In genomic region chr13:34421849-34422475, GRCh38 we compare ENCODE assay signal across 21 cellular contexts.
"Had no signal": no experiment of that assay in that cellular context is flagged by ENCODE, and none has a peak within 500 bp of the region (broad histone marks: within the 10 kb centered on the region; RNA-seq: fewer than 3 reads in every experiment).

No MANE protein-coding gene starts in this region.

- H3K9me3 ChIP-seq: adrenal gland, ascending aorta, heart right ventricle, mucosa of descending colon, right lobe of liver, upper lobe of left lung, vagina had no signal

- H3K4me3 ChIP-seq: adrenal gland, ascending aorta, heart right ventricle, left lung, lung, mucosa of descending colon, right lobe of liver, upper lobe of left lung, vagina had no signal

- H3K36me3 ChIP-seq: adrenal gland, ascending aorta, heart right ventricle, left lung, right lobe of liver, upper lobe of left lung, vagina had no signal

- H3K27ac ChIP-seq: adrenal gland, ascending aorta, heart right ventricle, left lung, right lobe of liver, upper lobe of left lung, vagina had no signal

- FAIRE-seq: endothelial cell of umbilical vein had no signal

- DNase-seq: activated CD4-positive, alpha-beta T cell treated with anti-CD3 and anti-CD28 coated beads for 4 hours; activated CD4-positive, alpha-beta T cell treated with anti-CD3 and anti-CD28 coated beads, Interleukin-2, amount 50 U/mL, for 48 hours; activated CD4-positive, CD25-positive, alpha-beta regulatory T cell; activated CD8-positive, alpha-beta memory T cell treated with anti-CD3 and anti-CD28 coated beads for 24 hours; activated effector memory CD4-positive, alpha-beta T cell treated with anti-CD3 and anti-CD28 coated beads, Interleukin-2, amount 50 U/mL, for 16 hours; activated naive CD4-positive, alpha-beta T cell treated with anti-CD3 and anti-CD28 coated beads for 36 hours; activated naive CD8-positive, alpha-beta T cell treated with anti-CD3 and anti-CD28 coated beads for 36 hours; adrenal gland; caudate nucleus; cortex of kidney; heart right ventricle; left lung; mucosa of descending colon; right lobe of liver; stimulated activated CD4-positive, alpha-beta T cell treated with anti-CD3 and anti-CD28 coated beads, Interleukin-2, amount 100 ng/mL, for 48 hours; T-helper 1 cell; upper lobe of left lung had no signal

- H3K4me1 ChIP-seq: adrenal gland, ascending aorta, left lung, right lobe of liver, upper lobe of left lung, vagina had no signal

- H3K27me3 ChIP-seq: adrenal gland, ascending aorta, heart right ventricle, left lung, right lobe of liver, upper lobe of left lung, vagina had no signal
